ENCODE assay signal across 8 cellular contexts in genomic region chr17:40547079-40547784, GRCh38. TPM values are rescaled to one million over a fixed set of nuclear protein-coding genes. Genes with fewer than 3 reads are reported as not detected.
DNase-seq lines count a peak whose midpoint lies in the region; ATAC-seq, FAIRE-seq and TF ChIP-seq lines count a peak whose summit lies in the region.

No MANE protein-coding gene starts in this region.

- no peak for FAIRE-seq in astrocyte (lab: Jason Lieb, UNC)

- no peak for TF ChIP-seq CTCF in RWPE2 (IDR thresholded peaks at IDR 0.05; ENCODE audit: poor library complexity, severe bottlenecking)
- TF ChIP-seq CTCF in astrocyte (IDR thresholded peaks at IDR 0.05; ENCODE audit: insufficient read depth, low read depth, low read length) = no peak
- TF ChIP-seq CTCF in osteocyte (IDR thresholded peaks at IDR 0.05) = no peak

- H3K4me3 Mint-ChIP-seq in astrocyte (ENCODE audit: unreplicated experiment) (no peak overlapping the region), osteocyte (ENCODE audit: unreplicated experiment) (no peak overlapping the region)

- H3K4me1 Mint-ChIP-seq in astrocyte (ENCODE audit: low read depth, unreplicated experiment) (peaks cover 27% of the 10 kb centered on the region), osteocyte (ENCODE audit: unreplicated experiment) (peaks cover 82% of the 10 kb centered on the region)

- peaks cover 15% of the 10 kb centered on the region for H3K27me3 Mint-ChIP-seq in astrocyte (ENCODE audit: low read depth, unreplicated experiment)
- no peaks in the 10 kb centered on the region for H3K27me3 Mint-ChIP-seq in osteocyte (ENCODE audit: unreplicated experiment)

- H3K4me3 ChIP-seq in RWPE2 (ENCODE audit: severe bottlenecking) (no peak overlapping the region), astrocyte (ENCODE audit: insufficient read depth, low read depth, low read length) (no peak overlapping the region), H7 (ENCODE audit: insufficient read depth, low read depth, low read length) (no peak overlapping the region)

- no peaks in the 10 kb centered on the region for H4K20me1 ChIP-seq in astrocyte (ENCODE audit: insufficient read depth, low read length)

- H3K79me2 ChIP-seq in astrocyte (ENCODE audit: insufficient read depth, low read length) = no peaks in the 10 kb centered on the region

- peak overlapping the region; percentile 4 for H2AFZ ChIP-seq in astrocyte (ENCODE audit: low read depth, low read length)

- no peak overlapping the region for H3K27ac Mint-ChIP-seq in astrocyte (ENCODE audit: unreplicated experiment)
- peak overlapping the region; percentile 98 for H3K27ac Mint-ChIP-seq in osteocyte (ENCODE audit: unreplicated experiment)

- ATAC-seq in RWPE2 (ENCODE audit: low read depth) (peak; percentile 77), GM21528 (IDR thresholded peaks at IDR 0.05; ENCODE audit: low FRiP score, unreplicated experiment) (no peak), HG03342 (IDR thresholded peaks at IDR 0.05; ENCODE audit: unreplicated experiment) (no peak)

- no peak overlapping the region for H3K4me2 ChIP-seq in astrocyte (ENCODE audit: low read length)

- H3K9me3 Mint-ChIP-seq in astrocyte (ENCODE audit: unreplicated experiment) (peaks cover 5% of the 10 kb centered on the region), osteocyte (ENCODE audit: unreplicated experiment) (no peaks in the 10 kb centered on the region)

- peak overlapping the region; percentile 1 for H3K9ac ChIP-seq in astrocyte (ENCODE audit: low read length)

- peaks cover 40% of the 10 kb centered on the region for H3K4me1 ChIP-seq in RWPE2 (ENCODE audit: insufficient read depth, poor library complexity, severe bottlenecking)
- peaks cover 50% of the 10 kb centered on the region for H3K4me1 ChIP-seq in astrocyte (ENCODE audit: insufficient read depth, low read length)

- H3K27me3 ChIP-seq in RWPE2 (ENCODE audit: insufficient read depth, poor library complexity, severe bottlenecking) = no peaks in the 10 kb centered on the region
- H3K27me3 ChIP-seq in astrocyte (ENCODE audit: insufficient read depth, low read length) = no peaks in the 10 kb centered on the region
- H3K27me3 ChIP-seq in H7 (ENCODE audit: control insufficient read depth, insufficient read depth, low read length) = no peaks in the 10 kb centered on the region

- H3K9me3 ChIP-seq in RWPE2 (ENCODE audit: severe bottlenecking) = no peaks in the 10 kb centered on the region
- no peaks in the 10 kb centered on the region for H3K9me3 ChIP-seq in astrocyte (ENCODE audit: insufficient read depth, low read depth, low read length)

- H3K36me3 ChIP-seq in RWPE2 (ENCODE audit: low read depth) (no peaks in the 10 kb centered on the region), astrocyte (ENCODE audit: insufficient read depth, low read length) (no peaks in the 10 kb centered on the region), H7 (replicated peaks; ENCODE audit: control insufficient read depth, insufficient read depth, low read length) (no peaks in the 10 kb centered on the region)

- H3K27ac ChIP-seq in RWPE2 (ENCODE audit: poor library complexity, severe bottlenecking) = peak overlapping the region; percentile 71
- H3K27ac ChIP-seq in astrocyte (ENCODE audit: low read depth, low read length) = no peak overlapping the region

- no peaks in the 10 kb centered on the region for H3K36me3 Mint-ChIP-seq in astrocyte (ENCODE audit: low read depth, unreplicated experiment)
- no peaks in the 10 kb centered on the region for H3K36me3 Mint-ChIP-seq in osteocyte (ENCODE audit: unreplicated experiment)

- DNase-seq in activated gamma-delta T cell treated with Interleukin-2 at 50 U/mL for 16 hours (peak; percentile 77), activated gamma-delta T cell (lab: John Stamatoyannopoulos, UW) (no peak), RWPE2 (ENCODE audit: low spot score) (peak; percentile 88), astrocyte (ENCODE audit: low read depth) (no peak), osteocyte (ENCODE audit: extremely low spot score, unreplicated experiment) (no peak), H7 (no peak)

RNA-seq across cellular contexts. Expression of gene CCR7, which starts 18.0 kb away (rescaled TPM):
- total RNA-seq in astrocyte (not detected in 2 replicates), osteocyte (0.21 TPM in 1 of 2 replicates, not detected in the other)
- total RNA-seq in H7 (2014; rRNA removed; shearing (Covaris generic)) = 1.1 TPM in 1 of 2 replicates, not detected in the other

RNA-seq across cellular contexts. Expression of gene TNS4, which starts 45.8 kb away (rescaled TPM):
- total RNA-seq in astrocyte (not detected in 2 replicates), osteocyte (0.21 and 0.73 TPM in 2 replicates)
- total RNA-seq in H7 (2014; rRNA removed; shearing (Covaris generic)) = 0.14 and 0.18 TPM in 2 replicates

Comparison
In these comparisons a context has a peak if more than half of its experiments do, and no peak if none do; other contexts are left out.
1. DNase-seq: peak in activated gamma-delta T cell treated with Interleukin-2 at 50 U/mL for 16 hours (single experiment) and RWPE2 (single experiment); none in activated gamma-delta T cell (single experiment), astrocyte (single experiment), osteocyte (single experiment) and H7 (single experiment).